Comparison of ENCODE assay signal across 36 cellular contexts in genomic region chr5:10126900-10127299, GRCh38.
"Had no signal": no experiment of that assay in that cellular context is flagged by ENCODE, and none has a peak within 500 bp of the region (broad histone marks: within the 10 kb centered on the region; RNA-seq: fewer than 3 reads in every experiment).

No MANE protein-coding gene starts in this region.

- H3K4me3 Mint-ChIP-seq: activated B cell treated with CpG ODN at 0.5 μM for 24 hours; activated CD4-positive, alpha-beta memory T cell treated with anti-CD3 and anti-CD28 coated beads for 36 hours; activated naive CD4-positive, alpha-beta T cell treated with anti-CD3 and anti-CD28 coated beads, Interleukin-2, amount 10 ng/mL, durations not matched to agents 7 days and 5 days; activated naive CD8-positive, alpha-beta T cell; IgD-negative memory B cell had no signal

- H3K36me3 Mint-ChIP-seq: activated CD4-positive, alpha-beta memory T cell treated with anti-CD3 and anti-CD28 coated beads for 36 hours; activated naive CD4-positive, alpha-beta T cell treated with anti-CD3 and anti-CD28 coated beads, Interleukin-2, amount 10 ng/mL, durations not matched to agents 7 days and 5 days; activated naive CD8-positive, alpha-beta T cell; IgD-negative memory B cell had no signal

- H3K27ac Mint-ChIP-seq: activated B cell treated with CpG ODN at 0.5 μM for 24 hours; activated CD4-positive, alpha-beta memory T cell treated with anti-CD3 and anti-CD28 coated beads for 36 hours; activated naive CD4-positive, alpha-beta T cell treated with anti-CD3 and anti-CD28 coated beads, Interleukin-2, amount 10 ng/mL, durations not matched to agents 7 days and 5 days; activated naive CD8-positive, alpha-beta T cell; IgD-negative memory B cell had no signal

- H3K27ac ChIP-seq: brain microvascular endothelial cell, PC-9, RWPE1, VCaP had no signal

- H3K27me3 Mint-ChIP-seq: activated B cell treated with CpG ODN at 0.5 μM for 24 hours; activated CD4-positive, alpha-beta memory T cell treated with anti-CD3 and anti-CD28 coated beads for 36 hours; activated naive CD4-positive, alpha-beta T cell treated with anti-CD3 and anti-CD28 coated beads, Interleukin-2, amount 10 ng/mL, durations not matched to agents 7 days and 5 days; activated naive CD8-positive, alpha-beta T cell; IgD-negative memory B cell had no signal

- ATAC-seq: Right ventricle myocardium inferior, SK-N-SH treated with all-trans-retinoic acid at 6 μM for 48 hours had no signal

- DNase-seq: activated B cell treated with CpG ODN at 0.5 μM for 24 hours; activated CD4-positive, alpha-beta memory T cell treated with anti-CD3 and anti-CD28 coated beads for 36 hours; activated CD4-positive, alpha-beta T cell treated with anti-CD3 and anti-CD28 coated beads for 4 hours; activated CD4-positive, alpha-beta T cell treated with anti-CD3 and anti-CD28 coated beads, Interleukin-2, amount 50 U/mL, for 1 hour; activated CD4-positive, CD25-positive, alpha-beta regulatory T cell treated with anti-CD3 and anti-CD28 coated beads, Interleukin-2, amount 50 U/mL, for 72 hours; activated CD8-positive, alpha-beta memory T cell treated with anti-CD3 and anti-CD28 coated beads, Interleukin-2, amount 50 U/mL, for 4 hours; activated effector memory CD4-positive, alpha-beta T cell treated with Interleukin-2 at 50 U/mL for 16 hours; activated naive CD4-positive, alpha-beta T cell treated with anti-CD3 and anti-CD28 coated beads, Interleukin-2, amount 10 ng/mL, durations not matched to agents 7 days and 5 days; activated T-cell treated with anti-CD3 and anti-CD28 coated beads, Interleukin-2, amount 50 U/mL, for 48 hours; amniotic stem cell; aorta; brain microvascular endothelial cell; Kasumi-1; KG1; MG63; NCI-H1092; NCI-H1436 treated with DMSO at 0.1 percent for 48 hours; NCI-H187; NCI-H2029 treated with DMSO at 0.1 percent for 48 hours; NCI-H2107; NCI-H2171; NCI-H510A; NCI-H526; NCI-H748 treated with DMSO at 0.1 percent for 48 hours; NK-92 treated with Interleukin-12 subunit alpha and Interleukin-12 subunit beta, amount 100 ng/mL, for 24 hours; PC-9; SIG-M5; T-helper 1 cell; T-helper 2 cell; T-helper 9 cell had no signal

- H3K4me1 Mint-ChIP-seq: activated B cell treated with CpG ODN at 0.5 μM for 24 hours; activated naive CD4-positive, alpha-beta T cell treated with anti-CD3 and anti-CD28 coated beads, Interleukin-2, amount 10 ng/mL, durations not matched to agents 7 days and 5 days; IgD-negative memory B cell had no signal

- H3K9me3 Mint-ChIP-seq: activated B cell treated with CpG ODN at 0.5 μM for 24 hours; activated CD4-positive, alpha-beta memory T cell treated with anti-CD3 and anti-CD28 coated beads for 36 hours; activated naive CD4-positive, alpha-beta T cell treated with anti-CD3 and anti-CD28 coated beads, Interleukin-2, amount 10 ng/mL, durations not matched to agents 7 days and 5 days had no signal
